In the genomic region with DNA sequence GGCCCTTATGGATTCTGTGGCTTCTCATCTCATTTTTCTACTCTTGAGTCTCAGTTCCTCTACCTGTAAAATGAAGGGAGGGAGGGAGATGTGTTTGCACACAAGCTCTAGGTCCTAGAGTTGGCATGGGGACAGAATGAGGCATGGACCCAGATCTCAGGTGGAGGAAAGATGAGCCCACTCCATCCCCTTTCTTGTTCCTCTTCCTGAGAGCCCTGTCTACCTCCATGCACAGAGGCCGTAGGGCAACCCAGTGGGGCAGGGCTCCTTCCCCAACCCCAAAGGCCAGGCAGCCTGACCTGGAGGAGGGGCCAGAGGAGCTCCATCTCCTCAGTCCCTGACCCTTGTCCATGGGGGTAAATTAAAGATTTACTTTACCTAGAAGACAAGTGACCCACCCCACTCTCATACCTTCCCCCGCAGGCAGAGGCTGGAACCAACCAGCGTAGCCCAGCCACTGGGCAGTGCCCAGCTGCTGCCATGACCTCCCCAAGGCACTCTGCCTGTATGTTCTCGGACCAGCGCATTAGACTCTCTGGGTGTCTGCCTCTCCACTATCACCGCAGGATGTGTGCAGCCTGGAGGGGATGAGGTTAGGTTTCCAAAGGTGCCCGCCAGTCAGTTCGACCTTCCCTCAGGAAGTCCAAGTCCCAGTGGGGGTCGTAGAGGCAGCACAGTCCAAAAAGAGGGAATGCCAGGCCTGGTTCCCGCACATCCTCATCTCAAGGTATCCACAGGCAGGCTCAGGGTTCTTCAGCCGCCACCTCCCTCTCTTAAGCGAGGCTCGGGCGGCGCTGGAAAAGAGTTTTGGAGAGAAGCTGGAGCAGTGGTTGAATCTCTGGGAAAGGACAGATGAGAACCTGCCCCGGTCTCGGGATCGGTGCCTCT, we compare ENCODE assay signal across 8 cellular contexts. TPM values are rescaled to one million over a fixed set of nuclear protein-coding genes. Genes with fewer than 3 reads are reported as not detected.
A peak's percentile ranks its signal among the peaks of the same experiment; 100 is the strongest.
DNase-seq lines count a peak whose midpoint lies in the region; ATAC-seq and TF ChIP-seq lines count a peak whose summit lies in the region.

No MANE protein-coding gene starts in this region.

- no peaks in the 10 kb centered on the region for H3K9me3 ChIP-seq in DOHH2 (ENCODE audit: control insufficient read depth, insufficient read depth, low read length)
- no peaks in the 10 kb centered on the region for H3K9me3 ChIP-seq in HUES64 (ENCODE audit: insufficient read depth, low read depth, low read length)
- H3K9me3 ChIP-seq in left lung = no peaks in the 10 kb centered on the region
- no peaks in the 10 kb centered on the region for H3K9me3 ChIP-seq in tibial nerve

- TF ChIP-seq CTCF in DOHH2 (IDR thresholded peaks at IDR 0.05; ENCODE audit: low read depth, low read length, poor library complexity, severe bottlenecking) (no peak), astrocyte of the spinal cord (IDR thresholded peaks at IDR 0.05; ENCODE audit: low read depth, low read length) (no peak), left lung (IDR thresholded peaks at IDR 0.05) (no peak), tibial nerve (IDR thresholded peaks at IDR 0.05) (no peak)

- 0 out of 2 replicates have a peak, but pooled peaks cover 4% of the 10 kb centered on the region for H3F3A ChIP-seq in DOHH2 (ENCODE audit: control insufficient read depth, insufficient read depth)

- H3K27ac ChIP-seq in DOHH2 (ENCODE audit: low read depth, low read length) (peak overlapping the region; percentile 76), HUES64 (ENCODE audit: low read depth, low read length) (peak overlapping the region; percentile 97), left lung (peak overlapping the region; percentile 90 to 95), tibial nerve (peak overlapping the region; percentile 89 to 99 (median 98))

- no peak for TF ChIP-seq EP300 in tibial nerve (IDR thresholded peaks at IDR 0.05)

- ATAC-seq in left lung (peak; percentile 0), HG02571 (IDR thresholded peaks at IDR 0.05; ENCODE audit: unreplicated experiment) (no peak)

- H3K4me3 ChIP-seq in DOHH2 (ENCODE audit: low read length) (peak overlapping the region; percentile 86), HUES64 (ENCODE audit: low read length) (peak overlapping the region; percentile 80), astrocyte of the spinal cord (ENCODE audit: low read depth, low read length) (peak overlapping the region; percentile 66), left lung (peak overlapping the region; percentile 70 to 77), tibial nerve (peak overlapping the region; percentile 61 to 80 (median 66))

- H4K20me1 ChIP-seq in DOHH2 (ENCODE audit: control insufficient read depth, insufficient read depth, low read depth, low read length) = no peaks in the 10 kb centered on the region

- H3K27me3 ChIP-seq in DOHH2 (ENCODE audit: control insufficient read depth, low read length) (no peaks in the 10 kb centered on the region), HUES64 (ENCODE audit: insufficient read depth, low read length) (no peaks in the 10 kb centered on the region), left lung (no peaks in the 10 kb centered on the region), tibial nerve (no peaks in the 10 kb centered on the region)

- peak overlapping the region; percentile 95 for H3K9ac ChIP-seq in HUES64 (ENCODE audit: low read depth, low read length)

- intact Hi-C loops in left lung (cut with DNase I) = loop anchor here (10.0 kb wide), 2 partner anchors 139 to 319 kb away; no protein-coding TSS in a partner anchor

- no peak for TF ChIP-seq POLR2A in tibial nerve (IDR thresholded peaks at IDR 0.05)

- 24% methylated on average over 18 of the region's 18 CpGs for WGBS in HUES64
- WGBS in tibial nerve, 2 donors = 11 to 12% methylated on average over 17 to 18 of the region's 18 CpGs

- peak overlapping the region; percentile 89 for H3K4me2 ChIP-seq in DOHH2 (ENCODE audit: low read length)

- peaks cover 19% of the 10 kb centered on the region for H3K79me2 ChIP-seq in DOHH2 (ENCODE audit: control insufficient read depth, low read length)

- 0 out of 2 replicates have a peak, but pooled peaks cover 3% of the 10 kb centered on the region for H3K36me3 ChIP-seq in DOHH2 (ENCODE audit: control insufficient read depth, low read length)
- H3K36me3 ChIP-seq in HUES64 (ENCODE audit: insufficient read depth, low read length) = no peaks in the 10 kb centered on the region
- H3K36me3 ChIP-seq in left lung = peaks cover 0 to 20% of the 10 kb centered on the region in 2 donors
- H3K36me3 ChIP-seq in tibial nerve = peaks cover 0 to 16% (median 0%) of the 10 kb centered on the region in 3 donors

- no peaks in the 10 kb centered on the region for H3K9me2 ChIP-seq in DOHH2 (replicated peaks; ENCODE audit: control insufficient read depth, low read length)

- H3K4me1 ChIP-seq in DOHH2 (ENCODE audit: control insufficient read depth, low read length) (peaks cover 51% of the 10 kb centered on the region), HUES64 (ENCODE audit: insufficient read depth, low read length) (peaks cover 30% of the 10 kb centered on the region), left lung (peaks cover 18 to 57% of the 10 kb centered on the region in 2 donors), tibial nerve (peaks cover 0 to 75% (median 61%) of the 10 kb centered on the region in 4 donors)

- DNase-seq in astrocyte of the spinal cord (ENCODE audit: low read depth, low spot score) (no peak), left lung (no peak), tibial nerve (ENCODE audit: low spot score in 2 of 2) (no peak), NCI-H1694 (lab: John Stamatoyannopoulos, UW) (no peak), pons (ENCODE audit: low spot score) (no peak)

- in situ Hi-C loops in astrocyte of the spinal cord (cut with HindIII; ENCODE audit: low sequenced_read_pairs) = no loop called here

RNA-seq across cellular contexts. Expression of a gene that starts 3.0 kb away (rescaled TPM):
- polyA plus RNA-seq in HUES64 (2013, experiment 1 of 2) = 9.7 TPM
- 13.7 TPM for polyA plus RNA-seq in HUES64 (2013, experiment 2 of 2)
- total RNA-seq in left lung (10 to 100 TPM; 86.4 to 99.7 TPM), tibial nerve (100 to 1,000 TPM; 173 to 294 (median 253) TPM)

RNA-seq across cellular contexts. Expression of a gene that starts 23.2 kb away (rescaled TPM):
- polyA plus RNA-seq in HUES64 (2013, experiment 1 of 2) = 12.2 TPM
- 18.4 TPM for polyA plus RNA-seq in HUES64 (2013, experiment 2 of 2)
- total RNA-seq in left lung (100 to 1,000 TPM in 1 of 2 donors, 10 to 100 TPM in 1; 80.0 to 115 TPM), tibial nerve (100 to 1,000 TPM; 591 to 706 (median 650) TPM)

RNA-seq across cellular contexts. Expression of a gene that starts 38.6 kb away (rescaled TPM):
- polyA plus RNA-seq in HUES64 (2013, experiment 1 of 2) = 1.9 TPM
- polyA plus RNA-seq in HUES64 (2013, experiment 2 of 2) = 2.1 TPM
- total RNA-seq in left lung = 1 to 10 TPM; 3.8 to 4.0 TPM
- 1 to 10 TPM in 1 of 4 donors, under 1 TPM in 3; 0.20 to 1.0 (median 0.67) TPM for total RNA-seq in tibial nerve

RNA-seq across cellular contexts. Expression of a gene that starts 56.1 kb away (rescaled TPM):
- 16.8 TPM for polyA plus RNA-seq in HUES64 (2013, experiment 1 of 2)
- 18.3 TPM for polyA plus RNA-seq in HUES64 (2013, experiment 2 of 2)
- total RNA-seq in left lung (1 to 10 TPM; 4.3 to 9.9 TPM), tibial nerve (not detected)

Comparison
In these comparisons a context has a peak if more than half of its experiments do, and no peak if none do; other contexts are left out.
1. RNA of a gene that starts 23.2 kb away (total RNA-seq): 591 to 706 TPM in tibial nerve; 80.0 to 115 TPM in left lung; every median in the first group is over 4 times any median in the second.
2. Peak in every context shown above with its lines, with median percentiles within 50 percentile points of each other: H3K27ac ChIP-seq and H3K4me3 ChIP-seq.